Comparison of ENCODE assay signal across 12 cellular contexts in genomic region chr6:16137451-16137801, GRCh38. TPM values are rescaled to one million over a fixed set of nuclear protein-coding genes. Genes with fewer than 3 reads are reported as not detected.
DNase-seq lines count a peak whose midpoint lies in the region; ATAC-seq, FAIRE-seq and TF ChIP-seq lines count a peak whose summit lies in the region.
"Had no signal": no experiment of that assay in that cellular context is flagged by ENCODE, and none has a peak within 500 bp of the region (broad histone marks: within the 10 kb centered on the region; RNA-seq: fewer than 3 reads in every experiment).

No MANE protein-coding gene starts in this region.

- TF ChIP-seq CTCF in lower lobe of right lung (IDR thresholded peaks at IDR 0.05) (no peak), transverse colon (IDR thresholded peaks at IDR 0.05) (no peak), GM20000 (IDR thresholded peaks at IDR 0.05; ENCODE audit: extremely low read depth, missing control alignments) (no peak)

- H3K4me3 ChIP-seq in lower lobe of right lung (peak overlapping the region; percentile 0), transverse colon (peak overlapping the region in 1 of 4 donors; percentile 20)

- H3K9me3 Mint-ChIP-seq in activated naive CD4-positive, alpha-beta T cell treated with anti-CD3 and anti-CD28 coated beads, Interleukin-2, amount 50 U/mL, for 24 hours: no peaks in the 10 kb centered on the region
- H3K9me3 Mint-ChIP-seq in activated naive CD4-positive, alpha-beta T cell treated with anti-CD3 and anti-CD28 coated beads, Interleukin-2, amount 50 U/mL, for 72 hours: no peaks in the 10 kb centered on the region

- H3K4me1 ChIP-seq in lower lobe of right lung (peaks cover 82% of the 10 kb centered on the region), transverse colon (peaks cover 53 to 74% (median 68%) of the 10 kb centered on the region in 4 donors)

- H3K27ac Mint-ChIP-seq in activated naive CD4-positive, alpha-beta T cell treated with anti-CD3 and anti-CD28 coated beads, Interleukin-2, amount 50 U/mL, for 24 hours: peak overlapping the region; percentile 95
- peak overlapping the region; percentile 89 to 99 for H3K27ac Mint-ChIP-seq in activated naive CD4-positive, alpha-beta T cell treated with anti-CD3 and anti-CD28 coated beads, Interleukin-2, amount 50 U/mL, for 72 hours

- peaks cover 21% of the 10 kb centered on the region for H3K36me3 Mint-ChIP-seq in activated naive CD4-positive, alpha-beta T cell treated with anti-CD3 and anti-CD28 coated beads, Interleukin-2, amount 50 U/mL, for 24 hours
- H3K36me3 Mint-ChIP-seq in activated naive CD4-positive, alpha-beta T cell treated with anti-CD3 and anti-CD28 coated beads, Interleukin-2, amount 50 U/mL, for 72 hours: peaks cover 15 to 25% of the 10 kb centered on the region in 2 donors

- no peaks in the 10 kb centered on the region for H3K27me3 Mint-ChIP-seq in activated naive CD4-positive, alpha-beta T cell treated with anti-CD3 and anti-CD28 coated beads, Interleukin-2, amount 50 U/mL, for 24 hours

- H3K36me3 ChIP-seq in lower lobe of right lung (peaks cover 39% of the 10 kb centered on the region), transverse colon (peaks cover 0 to 16% (median 6%) of the 10 kb centered on the region in 4 donors)

- intact Hi-C loops in lower lobe of right lung (cut with DNase I): loop anchor here (10.0 kb wide), 1 partner anchor 47 kb away; no protein-coding TSS in a partner anchor
- intact Hi-C loops in transverse colon (cut with DNase I; ENCODE audit: low total_unique reads): loop anchor here (5.0 kb wide), 1 partner anchor 1660 kb away; no protein-coding TSS in a partner anchor

- no peak for TF ChIP-seq POLR2A in transverse colon (IDR thresholded peaks at IDR 0.05)

- no peak for TF ChIP-seq EP300 in transverse colon (IDR thresholded peaks at IDR 0.05; ENCODE audit: low read depth)

- peak overlapping the region; percentile 84 for H3K4me3 Mint-ChIP-seq in activated naive CD4-positive, alpha-beta T cell treated with anti-CD3 and anti-CD28 coated beads, Interleukin-2, amount 50 U/mL, for 24 hours
- H3K4me3 Mint-ChIP-seq: H9 had no signal

- ATAC-seq in activated naive CD4-positive, alpha-beta T cell treated with anti-CD3 and anti-CD28 coated beads, Interleukin-2, amount 50 U/mL, for 72 hours: no peak
- ATAC-seq in lower lobe of right lung (peak in 1 of 2 donors; percentile 5), HG02970 (IDR thresholded peaks at IDR 0.05; ENCODE audit: low FRiP score, unreplicated experiment) (no peak)

- DNase-seq in activated naive CD4-positive, alpha-beta T cell treated with anti-CD3 and anti-CD28 coated beads, Interleukin-2, amount 50 U/mL, for 16 hours: no peak
- DNase-seq in activated naive CD4-positive, alpha-beta T cell treated with anti-CD3 and anti-CD28 coated beads, Interleukin-2, amount 50 U/mL, for 72 hours (ENCODE audit: low spot score in 2 of 2): no peak
- DNase-seq in lower lobe of right lung (no peak), transverse colon (no peak), urothelium cell line (ENCODE audit: low spot score) (no peak), GM20000 (ENCODE audit: low spot score) (no peak)
- DNase-seq: foreskin melanocyte, H9, NCI-H2029, occipital lobe had no signal

- H3K27me3 ChIP-seq in lower lobe of right lung (ENCODE audit: low read depth) (no peaks in the 10 kb centered on the region), transverse colon (no peaks in the 10 kb centered on the region)

- no peak for FAIRE-seq in urothelium cell line (lab: Jason Lieb, UNC)

- H3K9me3 ChIP-seq in lower lobe of right lung (no peaks in the 10 kb centered on the region), transverse colon (no peaks in the 10 kb centered on the region)

- H3K4me1 Mint-ChIP-seq in activated naive CD4-positive, alpha-beta T cell treated with anti-CD3 and anti-CD28 coated beads, Interleukin-2, amount 50 U/mL, for 24 hours: peaks cover 95% of the 10 kb centered on the region

- in situ Hi-C loops in transverse colon (cut with MboI; ENCODE audit: low pct_ligation_motif_present in 1 of 4, low pct_unique_long_range_greater_than_20kb in 1 of 4, low sequenced_read_pairs in 3 of 4): no loop called here

- H3K27ac ChIP-seq in lower lobe of right lung: no peak overlapping the region
- peak overlapping the region; percentile 61 to 99 (median 81) for H3K27ac ChIP-seq in transverse colon

RNA-seq across cellular contexts. Expression of gene MYLIP, which starts 8.5 kb away (rescaled TPM):
- 10 to 100 TPM in 1 of 2 donors, 1 to 10 TPM in 1; 5.4 to 10.9 TPM for total RNA-seq in activated naive CD4-positive, alpha-beta T cell treated with anti-CD3 and anti-CD28 coated beads, Interleukin-2, amount 50 U/mL, for 72 hours
- 48.8 TPM for total RNA-seq in lower lobe of right lung
- 10 to 100 TPM; 22.5 to 43.2 (median 40.7) TPM for total RNA-seq in transverse colon
